In genomic region chr10:103503777-103504176, GRCh38 we compare ENCODE assay signal across 1 cellular context.
A peak's percentile ranks its signal among the peaks of the same experiment; 100 is the strongest.
TF ChIP-seq lines count a peak whose summit lies in the region.

No MANE protein-coding gene starts in this region.

TF ChIP-seq in K562, 482 proteins besides CTCF, POLR2A, EP300 and RAD21:
- 0 out of 2 replicates have a peak, but pooled peaks have one; percentile 7 for TF ChIP-seq ZC3H11A (IDR thresholded peaks at IDR 0.05; ENCODE audit: low read depth, low read length)
